Comparison of ENCODE assay signal across 10 cellular contexts in genomic region chr9:130331573-130331972, GRCh38.
DNase-seq lines count a peak whose midpoint lies in the region; TF ChIP-seq lines count a peak whose summit lies in the region.
"Had no signal": no experiment of that assay in that cellular context is flagged by ENCODE, and none has a peak within 500 bp of the region (broad histone marks: within the 10 kb centered on the region; RNA-seq: fewer than 3 reads in every experiment).

No MANE protein-coding gene starts in this region.

- peaks cover 64% of the 10 kb centered on the region for H3K4me1 ChIP-seq in stomach smooth muscle (ENCODE audit: control insufficient read depth, insufficient read depth, low read length)

- H3K9me3 Mint-ChIP-seq in activated naive CD4-positive, alpha-beta T cell treated with anti-CD3 and anti-CD28 coated beads for 36 hours, result no peaks in the 10 kb centered on the region
- H3K9me3 Mint-ChIP-seq in activated T-helper 1 cell treated with anti-CD3 and anti-CD28 coated beads, Interleukin-12 subunit alpha, Interleukin-12 subunit beta, Interleukin-2, Interleukin-4 antibody, amounts not matched to agents 30 ng/mL and 10 ng/mL and 1 ng/mL, durations not matched to agents 14 hours and 24 hours and 36 hours, result no peaks in the 10 kb centered on the region
- H3K9me3 Mint-ChIP-seq: activated T-helper 2 cell treated with anti-CD3 and anti-CD28 coated beads, Interferon-gamma antibody, Interleukin-2, Interleukin-4, amounts not matched to agents 10 μg/mL and 5 μg/mL and 100 μg/mL, durations not matched to agents 14 hours and 24 hours and 36 hours had no signal

- H3K9ac ChIP-seq in stomach smooth muscle (ENCODE audit: low read length in 2 of 2), result no peak overlapping the region

- peaks cover 32% of the 10 kb centered on the region for H3K27me3 Mint-ChIP-seq in activated naive CD4-positive, alpha-beta T cell treated with anti-CD3 and anti-CD28 coated beads for 36 hours (ENCODE audit: low read depth)
- H3K27me3 Mint-ChIP-seq in activated T-helper 1 cell treated with anti-CD3 and anti-CD28 coated beads, Interleukin-12 subunit alpha, Interleukin-12 subunit beta, Interleukin-2, Interleukin-4 antibody, amounts not matched to agents 30 ng/mL and 10 ng/mL and 1 ng/mL, durations not matched to agents 14 hours and 24 hours and 36 hours (ENCODE audit: insufficient read depth), result peaks cover 15% of the 10 kb centered on the region

- no peak overlapping the region for H3K4me3 Mint-ChIP-seq in activated naive CD4-positive, alpha-beta T cell treated with anti-CD3 and anti-CD28 coated beads for 36 hours
- H3K4me3 Mint-ChIP-seq in activated T-helper 1 cell treated with anti-CD3 and anti-CD28 coated beads, Interleukin-12 subunit alpha, Interleukin-12 subunit beta, Interleukin-2, Interleukin-4 antibody, amounts not matched to agents 30 ng/mL and 10 ng/mL and 1 ng/mL, durations not matched to agents 14 hours and 24 hours and 36 hours, result no peak overlapping the region

- no peaks in the 10 kb centered on the region for H3K36me3 ChIP-seq in brain microvascular endothelial cell (replicated peaks)
- no peaks in the 10 kb centered on the region for H3K36me3 ChIP-seq in stomach smooth muscle (ENCODE audit: control insufficient read depth in 2 of 2, insufficient read depth in 2 of 2, low read length in 2 of 2)

- no peaks in the 10 kb centered on the region for H3K36me3 Mint-ChIP-seq in activated naive CD4-positive, alpha-beta T cell treated with anti-CD3 and anti-CD28 coated beads for 36 hours (ENCODE audit: low read depth)
- no peaks in the 10 kb centered on the region for H3K36me3 Mint-ChIP-seq in activated T-helper 1 cell treated with anti-CD3 and anti-CD28 coated beads, Interleukin-12 subunit alpha, Interleukin-12 subunit beta, Interleukin-2, Interleukin-4 antibody, amounts not matched to agents 30 ng/mL and 10 ng/mL and 1 ng/mL, durations not matched to agents 14 hours and 24 hours and 36 hours (ENCODE audit: low read depth)

- no peak overlapping the region for H3K27ac Mint-ChIP-seq in activated naive CD4-positive, alpha-beta T cell treated with anti-CD3 and anti-CD28 coated beads for 36 hours
- H3K27ac Mint-ChIP-seq in activated T-helper 1 cell treated with anti-CD3 and anti-CD28 coated beads, Interleukin-12 subunit alpha, Interleukin-12 subunit beta, Interleukin-2, Interleukin-4 antibody, amounts not matched to agents 30 ng/mL and 10 ng/mL and 1 ng/mL, durations not matched to agents 14 hours and 24 hours and 36 hours, result no peak overlapping the region
- H3K27ac Mint-ChIP-seq: activated T-helper 2 cell treated with anti-CD3 and anti-CD28 coated beads, Interferon-gamma antibody, Interleukin-2, Interleukin-4, amounts not matched to agents 10 μg/mL and 5 μg/mL and 100 μg/mL, durations not matched to agents 14 hours and 24 hours and 36 hours had no signal

- intact Hi-C loops in activated naive CD4-positive, alpha-beta T cell treated with anti-CD3 and anti-CD28 coated beads for 36 hours (cut with micrococcal nuclease), result no loop called here
- intact Hi-C loops in activated T-helper 1 cell treated with anti-CD3 and anti-CD28 coated beads, Interleukin-12 subunit alpha, Interleukin-12 subunit beta, Interleukin-2, Interleukin-4 antibody, amounts not matched to agents 30 ng/mL and 10 ng/mL and 1 ng/mL, durations not matched to agents 14 hours and 24 hours and 36 hours (cut with micrococcal nuclease), result no loop called here

- no peak for TF ChIP-seq CTCF in brain microvascular endothelial cell (IDR thresholded peaks at IDR 0.05; ENCODE audit: low read depth, low read length, missing control alignments)
- TF ChIP-seq CTCF in GM13976 (IDR thresholded peaks at IDR 0.05; ENCODE audit: borderline replicate concordance, control extremely low read depth, extremely low read depth, insufficient read depth, missing control alignments), result no peak

- in situ Hi-C loops in brain microvascular endothelial cell (cut with HindIII; ENCODE audit: low pct_ligation_motif_present, low sequenced_read_pairs) (no loop called here), GM13976 (cut with MboI; ENCODE audit: low sequenced_read_pairs, unreplicated experiment) (no loop called here)

- H3K9me3 ChIP-seq in stomach smooth muscle (ENCODE audit: control insufficient read depth in 2 of 2, low read length in 2 of 2), result no peaks in the 10 kb centered on the region

- DNase-seq in GM04504 (ENCODE audit: low read depth) (peak; percentile 77), brain microvascular endothelial cell (peak; percentile 18), iris pigment epithelial cell (ENCODE audit: low read depth) (peak; percentile 40), DMS114 treated with DMSO at 0.1 percent for 48 hours (lab: John Stamatoyannopoulos, UW; ENCODE audit: unreplicated experiment) (no peak), GM13976 (ENCODE audit: low spot score) (no peak)
- no peak for DNase-seq in activated naive CD4-positive, alpha-beta T cell treated with anti-CD3 and anti-CD28 coated beads for 36 hours
- DNase-seq in activated T-helper 1 cell treated with anti-CD3 and anti-CD28 coated beads, Interleukin-12 subunit alpha, Interleukin-12 subunit beta, Interleukin-2, Interleukin-4 antibody, amounts not matched to agents 30 ng/mL and 10 ng/mL and 1 ng/mL, durations not matched to agents 14 hours and 24 hours and 36 hours (ENCODE audit: low spot score), result no peak
- DNase-seq: dermis blood vessel endothelial cell had no signal

- no peaks in the 10 kb centered on the region for H3K4me1 Mint-ChIP-seq in activated naive CD4-positive, alpha-beta T cell treated with anti-CD3 and anti-CD28 coated beads for 36 hours (ENCODE audit: low read depth)
- H3K4me1 Mint-ChIP-seq in activated T-helper 1 cell treated with anti-CD3 and anti-CD28 coated beads, Interleukin-12 subunit alpha, Interleukin-12 subunit beta, Interleukin-2, Interleukin-4 antibody, amounts not matched to agents 30 ng/mL and 10 ng/mL and 1 ng/mL, durations not matched to agents 14 hours and 24 hours and 36 hours (ENCODE audit: low read depth), result no peaks in the 10 kb centered on the region

- no peak overlapping the region for H3K4me3 ChIP-seq in brain microvascular endothelial cell (ENCODE audit: low read depth, low read length)
- H3K4me3 ChIP-seq in stomach smooth muscle (ENCODE audit: low read length in 2 of 2), result peak overlapping the region in 1 of 2 donors; percentile 8

- no peak overlapping the region for H3K27ac ChIP-seq in brain microvascular endothelial cell
- peak overlapping the region; percentile 74 for H3K27ac ChIP-seq in stomach smooth muscle (ENCODE audit: low read length)

- peaks cover 54% of the 10 kb centered on the region for H3K27me3 ChIP-seq in brain microvascular endothelial cell (replicated peaks)
- H3K27me3 ChIP-seq in stomach smooth muscle (ENCODE audit: control insufficient read depth in 1 of 2, insufficient read depth in 2 of 2, low read length in 2 of 2), result no peaks in the 10 kb centered on the region

- CTCF ChIA-PET in activated naive CD4-positive, alpha-beta T cell treated with anti-CD3 and anti-CD28 coated beads for 36 hours (lab: Charles Lee), result no interaction called here

Comparison
In these comparisons a context has a peak if more than half of its experiments do, and no peak if none do; other contexts are left out.
1. DNase-seq: peak in GM04504 (single experiment), brain microvascular endothelial cell (single experiment) and iris pigment epithelial cell (single experiment); none in DMS114 treated with DMSO at 0.1 percent for 48 hours (single experiment), GM13976 (single experiment), activated naive CD4-positive, alpha-beta T cell treated with anti-CD3 and anti-CD28 coated beads for 36 hours (single experiment) and activated T-helper 1 cell treated with anti-CD3 and anti-CD28 coated beads, Interleukin-12 subunit alpha, Interleukin-12 subunit beta, Interleukin-2, Interleukin-4 antibody, amounts not matched to agents 30 ng/mL and 10 ng/mL and 1 ng/mL, durations not matched to agents 14 hours and 24 hours and 36 hours (single experiment).